10 cellular contexts compared by ENCODE assay signal in genomic region chr20:48621256-48622078, GRCh38.
DNase-seq lines count a peak whose midpoint lies in the region; ATAC-seq and TF ChIP-seq lines count a peak whose summit lies in the region.
"Had no signal": no experiment of that assay in that cellular context is flagged by ENCODE, and none has a peak within 500 bp of the region (broad histone marks: within the 10 kb centered on the region; RNA-seq: fewer than 3 reads in every experiment).

No MANE protein-coding gene starts in this region.

- H3K4me1 Mint-ChIP-seq in stimulated activated naive B cell treated with anti-CD40 and anti-IgM and Interleukin-4, amounts not matched to agents 10 μg/mL and 1 μg/mL and 100 μg/mL, for 72 hours = peaks cover 6 to 11% of the 10 kb centered on the region in 2 donors

- no peak overlapping the region for H3K27ac Mint-ChIP-seq in stimulated activated naive B cell treated with anti-CD40 and anti-IgM and Interleukin-4, amounts not matched to agents 10 μg/mL and 1 μg/mL and 100 μg/mL, for 72 hours
- H3K27ac Mint-ChIP-seq: activated B cell treated with CpG ODN at 0.5 μM for 24 hours had no signal

- peaks cover 19 to 20% of the 10 kb centered on the region in 2 donors for H3K36me3 Mint-ChIP-seq in stimulated activated naive B cell treated with anti-CD40 and anti-IgM and Interleukin-4, amounts not matched to agents 10 μg/mL and 1 μg/mL and 100 μg/mL, for 72 hours

- H3K4me3 ChIP-seq in epithelial cell of esophagus (ENCODE audit: low read length) = no peak overlapping the region

- H3K27me3 Mint-ChIP-seq in stimulated activated naive B cell treated with anti-CD40 and anti-IgM and Interleukin-4, amounts not matched to agents 10 μg/mL and 1 μg/mL and 100 μg/mL, for 72 hours = peaks cover 0 to 6% of the 10 kb centered on the region in 2 donors
- H3K27me3 Mint-ChIP-seq: activated B cell treated with CpG ODN at 0.5 μM for 24 hours had no signal

- peak overlapping the region; percentile 71 to 79 for H3K4me3 Mint-ChIP-seq in stimulated activated naive B cell treated with anti-CD40 and anti-IgM and Interleukin-4, amounts not matched to agents 10 μg/mL and 1 μg/mL and 100 μg/mL, for 72 hours

- ATAC-seq in stimulated activated naive B cell treated with anti-CD40 and anti-IgM and Interleukin-4, amounts not matched to agents 10 μg/mL and 1 μg/mL and 100 μg/mL, for 72 hours (replicated peaks) = peak; percentile 12 to 17
- ATAC-seq in HG02884 (IDR thresholded peaks at IDR 0.05; ENCODE audit: unreplicated experiment) (no peak), GM19324 (IDR thresholded peaks at IDR 0.05; ENCODE audit: low FRiP score, unreplicated experiment) (no peak)

- no peaks in the 10 kb centered on the region for H3K9me3 Mint-ChIP-seq in stimulated activated naive B cell treated with anti-CD40 and anti-IgM and Interleukin-4, amounts not matched to agents 10 μg/mL and 1 μg/mL and 100 μg/mL, for 72 hours
- H3K9me3 Mint-ChIP-seq: activated B cell treated with CpG ODN at 0.5 μM for 24 hours had no signal

- peak; percentile 81 for DNase-seq in SIG-M5 treated with dmso at 0.1 percent for 504 hours (lab: John Stamatoyannopoulos, UW; ENCODE audit: unreplicated experiment)
- DNase-seq in SIG-M5 (lab: John Stamatoyannopoulos, UW) = no peak
- peak; percentile 2 for DNase-seq in NOMO-1 treated with dmso at 0.1 percent for 144 hours (lab: John Stamatoyannopoulos, UW; ENCODE audit: unreplicated experiment)
- peak; percentile 69 for DNase-seq in epithelial cell of esophagus (ENCODE audit: low read depth)
- DNase-seq in stimulated activated naive B cell treated with anti-CD40 and anti-IgM and Interleukin-4, amounts not matched to agents 10 μg/mL and 1 μg/mL and 100 μg/mL, for 72 hours = no peak
- DNase-seq in SKM-1 (lab: John Stamatoyannopoulos, UW; ENCODE audit: unreplicated experiment) = no peak
- DNase-seq: cortex of kidney had no signal

- no peak for TF ChIP-seq CTCF in epithelial cell of esophagus (IDR thresholded peaks at IDR 0.05; ENCODE audit: insufficient read depth, low read depth, low read length, missing control alignments)

Comparison
In these comparisons a context has a peak if more than half of its experiments do, and no peak if none do; other contexts are left out.
1. DNase-seq: peak in SIG-M5 treated with dmso at 0.1 percent for 504 hours (single experiment), NOMO-1 treated with dmso at 0.1 percent for 144 hours (single experiment) and epithelial cell of esophagus (single experiment); none in SIG-M5 (single experiment), stimulated activated naive B cell treated with anti-CD40 and anti-IgM and Interleukin-4, amounts not matched to agents 10 μg/mL and 1 μg/mL and 100 μg/mL, for 72 hours (single experiment) and SKM-1 (single experiment).
2. ATAC-seq: peak in stimulated activated naive B cell treated with anti-CD40 and anti-IgM and Interleukin-4, amounts not matched to agents 10 μg/mL and 1 μg/mL and 100 μg/mL, for 72 hours (2 of 2); none in HG02884 (single experiment) and GM19324 (single experiment).